Comparison of ENCODE assay signal across 1 cellular context in genomic region chr2:43459455-43459854, GRCh38.
TF ChIP-seq lines count a peak whose summit lies in the region.

No MANE protein-coding gene starts in this region.

TF ChIP-seq in HepG2, 621 proteins besides CTCF, POLR2A, EP300 and RAD21 (continued from another document):
- TF ChIP-seq ZHX1 (CRISPR knock-in tag; IDR thresholded peaks at IDR 0.05; ENCODE audit: low read depth): no peak
- no peak for TF ChIP-seq ZNF562 (CRISPR knock-in tag; IDR thresholded peaks at IDR 0.05; ENCODE audit: borderline replicate concordance)
- no peak for TF ChIP-seq SRSF4 (IDR thresholded peaks at IDR 0.05; ENCODE audit: low read depth, low read length, poor library complexity, severe bottlenecking)
- no peak for TF ChIP-seq ELK4 (CRISPR knock-in tag; IDR thresholded peaks at IDR 0.05; ENCODE audit: borderline replicate concordance)
- TF ChIP-seq ZNF619 (CRISPR knock-in tag; IDR thresholded peaks at IDR 0.05): no peak
